In the genomic region with DNA sequence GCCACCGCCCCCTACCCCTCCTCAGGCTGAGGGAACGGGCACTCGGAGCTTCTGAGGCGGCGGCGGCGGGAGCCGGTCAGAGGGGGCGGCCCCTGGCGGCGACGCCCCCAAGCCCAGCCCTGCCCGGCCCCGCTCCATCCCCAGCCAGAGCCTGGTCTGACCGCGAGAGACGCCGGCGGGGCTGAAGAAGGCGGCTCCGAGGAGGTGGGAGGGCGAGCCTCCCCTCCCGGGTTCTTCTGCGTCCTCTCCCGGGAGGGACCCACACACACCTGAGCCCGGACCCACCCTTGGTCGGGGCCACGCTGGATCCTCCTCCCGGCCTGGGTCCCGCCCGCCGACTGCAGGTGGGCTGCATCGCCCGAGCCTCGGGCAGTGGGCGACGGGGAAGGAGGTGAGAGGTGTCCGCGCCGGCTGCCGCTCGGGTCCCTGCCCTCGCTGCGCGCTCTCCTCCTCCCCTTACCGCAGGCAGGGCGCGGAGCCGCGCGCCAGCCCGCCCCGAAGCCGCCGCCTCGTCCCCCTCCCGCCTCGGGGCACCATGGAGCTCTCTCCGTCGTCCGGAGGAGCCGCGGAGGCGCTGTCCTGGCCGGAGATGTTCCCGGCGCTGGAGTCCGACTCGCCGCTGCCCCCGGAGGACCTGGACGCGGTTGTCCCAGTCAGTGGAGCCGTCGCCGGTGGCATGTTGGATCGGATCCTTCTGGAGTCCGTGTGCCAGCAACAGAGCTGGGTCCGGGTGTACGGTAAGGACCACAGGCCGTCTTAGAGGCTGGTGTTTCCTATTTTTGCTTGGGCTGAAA, we compare ENCODE assay signal across 8 cellular contexts. TPM values are rescaled to one million over a fixed set of nuclear protein-coding genes. Genes with fewer than 3 reads are reported as not detected.
DNase-seq lines count a peak whose midpoint lies in the region; ATAC-seq and TF ChIP-seq lines count a peak whose summit lies in the region.

TSS of gene RASAL2 (plus strand) at position 147 of the 794 bp plus-strand sequence. CDS start at position 536, 389 bp downstream.

- H3K27ac ChIP-seq in substantia nigra (ENCODE audit: low read depth, low read length, poor library complexity, severe bottlenecking), result peak within 1 kb of the TSS; percentile 83

- H3K4me3 Mint-ChIP-seq in T-helper 1 cell treated with Interleukin-12 subunit alpha and Interleukin-12 subunit beta and Interleukin-4 antibody, amounts not matched to agents 30 μg/mL and 1 μg/mL, for 36 hours, result peak within 1 kb of the TSS; percentile 62
- peak within 1 kb of the TSS; percentile 96 for H3K4me3 Mint-ChIP-seq in endothelial cell (ENCODE audit: unreplicated experiment)

- H3K9me3 Mint-ChIP-seq in T-helper 1 cell treated with Interleukin-12 subunit alpha and Interleukin-12 subunit beta and Interleukin-4 antibody, amounts not matched to agents 30 μg/mL and 1 μg/mL, for 36 hours, result peaks cover 11% of the 10 kb centered on the region
- H3K9me3 Mint-ChIP-seq in endothelial cell (ENCODE audit: unreplicated experiment), result no peaks in the 10 kb centered on the region

- peaks cover 6% of the 10 kb centered on the region for H3K36me3 Mint-ChIP-seq in T-helper 1 cell treated with Interleukin-12 subunit alpha and Interleukin-12 subunit beta and Interleukin-4 antibody, amounts not matched to agents 30 μg/mL and 1 μg/mL, for 36 hours (ENCODE audit: low read depth)
- H3K36me3 Mint-ChIP-seq in endothelial cell (ENCODE audit: low read depth, unreplicated experiment), result peaks cover 3% of the 10 kb centered on the region

- H3K4me1 Mint-ChIP-seq in T-helper 1 cell treated with Interleukin-12 subunit alpha and Interleukin-12 subunit beta and Interleukin-4 antibody, amounts not matched to agents 30 μg/mL and 1 μg/mL, for 36 hours (ENCODE audit: low read depth), result peaks cover 4% of the 10 kb centered on the region
- H3K4me1 Mint-ChIP-seq in endothelial cell (ENCODE audit: unreplicated experiment), result peaks cover 46% of the 10 kb centered on the region

- TF ChIP-seq CTCF in endothelial cell (IDR thresholded peaks at IDR 0.05; ENCODE audit: unreplicated experiment), result no peak

- H3K27ac Mint-ChIP-seq in T-helper 1 cell treated with Interleukin-12 subunit alpha and Interleukin-12 subunit beta and Interleukin-4 antibody, amounts not matched to agents 30 μg/mL and 1 μg/mL, for 36 hours, result no peak within 1 kb of the TSS
- H3K27ac Mint-ChIP-seq in endothelial cell (ENCODE audit: unreplicated experiment), result peak within 1 kb of the TSS; percentile 82

- DNase-seq in activated CD4-positive, CD25-positive, alpha-beta regulatory T cell (lab: John Stamatoyannopoulos, UW), result no peak
- DNase-seq in HuH-7.5 (ENCODE audit: low spot score) (peak; percentile 50), endothelial cell (ENCODE audit: low spot score) (peak; percentile 74), medulla oblongata (ENCODE audit: extremely low spot score) (peak; percentile 60), substantia nigra (lab: John Stamatoyannopoulos, UW) (peak in 48 of 49 donors; percentile 4 to 84 (median 61))

- peaks cover 47% of the 10 kb centered on the region for H3K27me3 Mint-ChIP-seq in T-helper 1 cell treated with Interleukin-12 subunit alpha and Interleukin-12 subunit beta and Interleukin-4 antibody, amounts not matched to agents 30 μg/mL and 1 μg/mL, for 36 hours (ENCODE audit: low read depth)
- H3K27me3 Mint-ChIP-seq in endothelial cell (ENCODE audit: unreplicated experiment), result peaks cover 3% of the 10 kb centered on the region

- peak; percentile 13 to 35 for ATAC-seq in activated CD4-positive, CD25-positive, alpha-beta regulatory T cell treated with anti-CD3 and anti-CD28 coated beads, Interleukin-2, amount 50 U/mL, for 24 hours
- peak; percentile 62 for ATAC-seq in GM21723 (IDR thresholded peaks at IDR 0.05; ENCODE audit: unreplicated experiment)

RNA-seq across cellular contexts. Expression of gene RASAL2, which starts in this region (rescaled TPM):
- total RNA-seq in endothelial cell (ENCODE audit: unreplicated experiment), result 82.1 TPM

Comparison
In these comparisons a context has a peak if more than half of its experiments do, and no peak if none do; other contexts are left out.
1. DNase-seq: peak in HuH-7.5 (single experiment), endothelial cell (single experiment), medulla oblongata (single experiment) and substantia nigra (48 of 49); none in activated CD4-positive, CD25-positive, alpha-beta regulatory T cell (0 of 4).